In genomic region chr16:20760346-20760745, GRCh38 we compare ENCODE assay signal across 1 cellular context.
A peak's percentile ranks its signal among the peaks of the same experiment; 100 is the strongest.
TF ChIP-seq lines count a peak whose summit lies in the region.

No MANE protein-coding gene starts in this region.

TF ChIP-seq in K562, 482 proteins besides CTCF, POLR2A, EP300 and RAD21 (continued from another document):
- TF ChIP-seq CREB3 (tag; conservative IDR thresholded peaks at IDR 0.05; ENCODE audit: low read depth) (0 out of 2 replicates have a peak, but pooled peaks have one; percentile 19), IFI16 (CRISPR knock-in tag; IDR thresholded peaks at IDR 0.05) (no peak), HDAC8 (tag; IDR thresholded peaks at IDR 0.05) (no peak), DMBX1 (CRISPR knock-in tag; IDR thresholded peaks at IDR 0.05; ENCODE audit: borderline replicate concordance) (no peak; the same call in none of the 2 replicates), IRF2 (CRISPR knock-in tag; IDR thresholded peaks at IDR 0.05) (no peak), RREB1 (CRISPR knock-in tag; IDR thresholded peaks at IDR 0.05) (no peak), TAF9B (IDR thresholded peaks at IDR 0.05; ENCODE audit: partially characterized antibody) (no peak), BRD9 (IDR thresholded peaks at IDR 0.05; ENCODE audit: low read depth, partially characterized antibody) (no peak), ZNF717 (CRISPR knock-in tag; IDR thresholded peaks at IDR 0.05) (no peak), SMAD3 (CRISPR knock-in tag; conservative IDR thresholded peaks at IDR 0.05) (peak; percentile 68; the same call in 1 of the 2 replicates), RCOR1 (IDR thresholded peaks at IDR 0.05; ENCODE audit: borderline replicate concordance in 1 of 2, low read depth in 2 of 2, low read length in 2 of 2) (no peak), TFE3 (CRISPR knock-in tag; IDR thresholded peaks at IDR 0.05) (peak; percentile 63), EZH2 (IDR thresholded peaks at IDR 0.05; ENCODE audit: borderline replicate concordance, low read depth, low read length) (no peak)
- TF ChIP-seq, protein P1, sequence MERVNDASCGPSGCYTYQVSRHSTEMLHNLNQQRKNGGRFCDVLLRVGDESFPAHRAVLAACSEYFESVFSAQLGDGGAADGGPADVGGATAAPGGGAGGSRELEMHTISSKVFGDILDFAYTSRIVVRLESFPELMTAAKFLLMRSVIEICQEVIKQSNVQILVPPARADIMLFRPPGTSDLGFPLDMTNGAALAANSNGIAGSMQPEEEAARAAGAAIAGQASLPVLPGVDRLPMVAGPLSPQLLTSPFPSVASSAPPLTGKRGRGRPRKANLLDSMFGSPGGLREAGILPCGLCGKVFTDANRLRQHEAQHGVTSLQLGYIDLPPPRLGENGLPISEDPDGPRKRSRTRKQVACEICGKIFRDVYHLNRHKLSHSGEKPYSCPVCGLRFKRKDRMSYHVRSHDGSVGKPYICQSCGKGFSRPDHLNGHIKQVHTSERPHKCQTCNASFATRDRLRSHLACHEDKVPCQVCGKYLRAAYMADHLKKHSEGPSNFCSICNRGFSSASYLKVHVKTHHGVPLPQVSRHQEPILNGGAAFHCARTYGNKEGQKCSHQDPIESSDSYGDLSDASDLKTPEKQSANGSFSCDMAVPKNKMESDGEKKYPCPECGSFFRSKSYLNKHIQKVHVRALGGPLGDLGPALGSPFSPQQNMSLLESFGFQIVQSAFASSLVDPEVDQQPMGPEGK (CRISPR knock-in tag; IDR thresholded peaks at IDR 0.05; ENCODE audit: borderline replicate concordance): 0 out of 2 replicates have a peak, but pooled peaks have one; percentile 16
- TF ChIP-seq, protein P2, sequence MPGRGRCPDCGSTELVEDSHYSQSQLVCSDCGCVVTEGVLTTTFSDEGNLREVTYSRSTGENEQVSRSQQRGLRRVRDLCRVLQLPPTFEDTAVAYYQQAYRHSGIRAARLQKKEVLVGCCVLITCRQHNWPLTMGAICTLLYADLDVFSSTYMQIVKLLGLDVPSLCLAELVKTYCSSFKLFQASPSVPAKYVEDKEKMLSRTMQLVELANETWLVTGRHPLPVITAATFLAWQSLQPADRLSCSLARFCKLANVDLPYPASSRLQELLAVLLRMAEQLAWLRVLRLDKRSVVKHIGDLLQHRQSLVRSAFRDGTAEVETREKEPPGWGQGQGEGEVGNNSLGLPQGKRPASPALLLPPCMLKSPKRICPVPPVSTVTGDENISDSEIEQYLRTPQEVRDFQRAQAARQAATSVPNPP (IDR thresholded peaks at IDR 0.05; ENCODE audit: borderline replicate concordance, insufficient read depth, insufficient read length): no peak
- TF ChIP-seq, protein P3, sequence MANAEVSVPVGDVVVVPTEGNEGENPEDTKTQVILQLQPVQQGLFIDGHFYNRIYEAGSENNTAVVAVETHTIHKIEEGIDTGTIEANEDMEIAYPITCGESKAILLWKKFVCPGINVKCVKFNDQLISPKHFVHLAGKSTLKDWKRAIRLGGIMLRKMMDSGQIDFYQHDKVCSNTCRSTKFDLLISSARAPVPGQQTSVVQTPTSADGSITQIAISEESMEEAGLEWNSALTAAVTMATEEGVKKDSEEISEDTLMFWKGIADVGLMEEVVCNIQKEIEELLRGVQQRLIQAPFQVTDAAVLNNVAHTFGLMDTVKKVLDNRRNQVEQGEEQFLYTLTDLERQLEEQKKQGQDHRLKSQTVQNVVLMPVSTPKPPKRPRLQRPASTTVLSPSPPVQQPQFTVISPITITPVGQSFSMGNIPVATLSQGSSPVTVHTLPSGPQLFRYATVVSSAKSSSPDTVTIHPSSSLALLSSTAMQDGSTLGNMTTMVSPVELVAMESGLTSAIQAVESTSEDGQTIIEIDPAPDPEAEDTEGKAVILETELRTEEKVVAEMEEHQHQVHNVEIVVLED (CRISPR knock-in tag; IDR thresholded peaks at IDR 0.05): no peak
- TF ChIP-seq, protein P4, sequence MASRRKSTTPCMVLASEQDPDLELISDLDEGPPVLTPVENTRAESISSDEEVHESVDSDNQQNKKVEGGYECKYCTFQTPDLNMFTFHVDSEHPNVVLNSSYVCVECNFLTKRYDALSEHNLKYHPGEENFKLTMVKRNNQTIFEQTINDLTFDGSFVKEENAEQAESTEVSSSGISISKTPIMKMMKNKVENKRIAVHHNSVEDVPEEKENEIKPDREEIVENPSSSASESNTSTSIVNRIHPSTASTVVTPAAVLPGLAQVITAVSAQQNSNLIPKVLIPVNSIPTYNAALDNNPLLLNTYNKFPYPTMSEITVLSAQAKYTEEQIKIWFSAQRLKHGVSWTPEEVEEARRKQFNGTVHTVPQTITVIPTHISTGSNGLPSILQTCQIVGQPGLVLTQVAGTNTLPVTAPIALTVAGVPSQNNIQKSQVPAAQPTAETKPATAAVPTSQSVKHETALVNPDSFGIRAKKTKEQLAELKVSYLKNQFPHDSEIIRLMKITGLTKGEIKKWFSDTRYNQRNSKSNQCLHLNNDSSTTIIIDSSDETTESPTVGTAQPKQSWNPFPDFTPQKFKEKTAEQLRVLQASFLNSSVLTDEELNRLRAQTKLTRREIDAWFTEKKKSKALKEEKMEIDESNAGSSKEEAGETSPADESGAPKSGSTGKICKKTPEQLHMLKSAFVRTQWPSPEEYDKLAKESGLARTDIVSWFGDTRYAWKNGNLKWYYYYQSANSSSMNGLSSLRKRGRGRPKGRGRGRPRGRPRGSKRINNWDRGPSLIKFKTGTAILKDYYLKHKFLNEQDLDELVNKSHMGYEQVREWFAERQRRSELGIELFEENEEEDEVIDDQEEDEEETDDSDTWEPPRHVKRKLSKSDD (conservative IDR thresholded peaks at IDR 0.05; ENCODE audit: low read length): no peak
